Comparison of ENCODE assay signal across 9 cellular contexts in genomic region chr3:170179444-170179843, GRCh38. TPM values are rescaled to one million over a fixed set of nuclear protein-coding genes. Genes with fewer than 3 reads are reported as not detected.
DNase-seq lines count a peak whose midpoint lies in the region; ATAC-seq, FAIRE-seq and TF ChIP-seq lines count a peak whose summit lies in the region.
"Had no signal": no experiment of that assay in that cellular context is flagged by ENCODE, and none has a peak within 500 bp of the region (broad histone marks: within the 10 kb centered on the region; RNA-seq: fewer than 3 reads in every experiment).

No MANE protein-coding gene starts in this region.

- POLR2A ChIA-PET in A549 (lab: Yijun Ruan, JAX) = interaction anchor here (0.9 kb wide), 1 partner anchor 43 kb away, joined by 3 read pairs; the partner anchor contains the start of gene PRKCI

- ATAC-seq in A549 = no peak
- ATAC-seq in activated naive CD8-positive, alpha-beta T cell treated with anti-CD3 and anti-CD28 coated beads, Interleukin-2, amount 50 U/mL, for 24 hours = no peak

- TF ChIP-seq POLR2A in A549 (IDR thresholded peaks at IDR 0.05; ENCODE audit: low read length) = no peak

- peak overlapping the region; percentile 86 for H3K4me2 ChIP-seq in A549

- DNase-seq in A549 (ENCODE audit: low read depth in 1 of 2, low spot score in 1 of 2) (no peak), HFF-Myc (ENCODE audit: extremely low read depth, low read depth) (no peak), GF-D8 (lab: John Stamatoyannopoulos, UW) (no peak), amniotic stem cell (lab: John Stamatoyannopoulos, UW) (no peak), NCI-H1930 (lab: John Stamatoyannopoulos, UW) (no peak), GM13976 (ENCODE audit: low spot score) (no peak)
- DNase-seq in activated naive CD8-positive, alpha-beta T cell treated with anti-CD3 and anti-CD28 coated beads, Interleukin-2, amount 50 U/mL, for 24 hours = no peak

- no peaks in the 10 kb centered on the region for H3K27me3 Mint-ChIP-seq in activated naive CD8-positive, alpha-beta T cell treated with anti-CD3 and anti-CD28 coated beads, Interleukin-2, amount 50 U/mL, for 24 hours

- H3K4me3 ChIP-seq in A549 = peak overlapping the region; percentile 78; the same call in 1 of the 3 replicates
- H3K4me3 ChIP-seq in HFF-Myc (replicated peaks; ENCODE audit: low read depth, low read length) = peak overlapping the region; percentile 98
- H3K4me3 ChIP-seq in mucosa of rectum (ENCODE audit: low read length in 2 of 2) = peak overlapping the region; percentile 97 to 99

- H3K36me3 Mint-ChIP-seq in activated naive CD8-positive, alpha-beta T cell treated with anti-CD3 and anti-CD28 coated beads, Interleukin-2, amount 50 U/mL, for 24 hours (ENCODE audit: low read depth) = peaks cover 36% of the 10 kb centered on the region

- in situ Hi-C loops in GM13976 (cut with MboI; ENCODE audit: low sequenced_read_pairs, unreplicated experiment) = loop anchor here (25.0 kb wide), 1 partner anchor 633 kb away; no protein-coding TSS in a partner anchor

- no peak for TF ChIP-seq RAD21 in A549 (conservative IDR thresholded peaks at IDR 0.05 in 1 of 2, IDR thresholded peaks at IDR 0.05 in 1 of 2)

- H3K36me3 ChIP-seq in mucosa of rectum (ENCODE audit: control insufficient read depth in 2 of 2, insufficient read depth in 2 of 2, low read length in 2 of 2) = peaks cover 15 to 25% of the 10 kb centered on the region in 2 donors

- peak overlapping the region in 1 of 2 donors; percentile 94 for H3K9ac ChIP-seq in mucosa of rectum (ENCODE audit: low read depth in 1 of 2, low read length in 2 of 2)

- CTCF ChIA-PET in A549 (lab: Yijun Ruan, JAX) = interaction anchor here (2.5 kb wide), 1 partner anchor 10 kb away, joined by 8 read pairs; no protein-coding TSS in a partner anchor

- no peak for FAIRE-seq in A549 (lab: Jason Lieb, UNC)

- peak overlapping the region; percentile 91 for H3K4me3 Mint-ChIP-seq in activated naive CD8-positive, alpha-beta T cell treated with anti-CD3 and anti-CD28 coated beads, Interleukin-2, amount 50 U/mL, for 24 hours

- H3K27ac ChIP-seq in A549 = peak overlapping the region in 1 of 2 experiments; percentile 5; a peak in 1 of 6 replicates
- peak overlapping the region in 1 of 2 donors; percentile 90 for H3K27ac ChIP-seq in mucosa of rectum (ENCODE audit: low read depth in 2 of 2, low read length in 2 of 2)

- H3K27ac Mint-ChIP-seq in activated naive CD8-positive, alpha-beta T cell treated with anti-CD3 and anti-CD28 coated beads, Interleukin-2, amount 50 U/mL, for 24 hours = peak overlapping the region; percentile 96

- no peaks in the 10 kb centered on the region for H3K27me3 ChIP-seq in mucosa of rectum (ENCODE audit: control insufficient read depth in 2 of 2, insufficient read depth in 2 of 2, low read length in 2 of 2)
- H3K27me3 ChIP-seq: SJSA1 had no signal

- no peaks in the 10 kb centered on the region for H3K9me3 Mint-ChIP-seq in activated naive CD8-positive, alpha-beta T cell treated with anti-CD3 and anti-CD28 coated beads, Interleukin-2, amount 50 U/mL, for 24 hours

- H3K4me1 Mint-ChIP-seq in activated naive CD8-positive, alpha-beta T cell treated with anti-CD3 and anti-CD28 coated beads, Interleukin-2, amount 50 U/mL, for 24 hours = peaks cover 34% of the 10 kb centered on the region

- no peaks in the 10 kb centered on the region for H3K9me3 ChIP-seq in A549
- no peaks in the 10 kb centered on the region for H3K9me3 ChIP-seq in mucosa of rectum (ENCODE audit: control insufficient read depth in 2 of 2, low read length in 2 of 2)
- H3K9me3 ChIP-seq: SJSA1 had no signal

- TF ChIP-seq EP300 in A549 (IDR thresholded peaks at IDR 0.05) = no peak

- WGBS in A549 (ENCODE audit: missing lambda C conversion rate) = 100% methylated on average over 1 of the region's 1 CpG

- H3K4me1 ChIP-seq in A549 (peaks cover 19% of the 10 kb centered on the region), mucosa of rectum (ENCODE audit: control insufficient read depth in 2 of 2, insufficient read depth in 2 of 2, low read length in 2 of 2) (peaks cover 8 to 17% of the 10 kb centered on the region in 2 donors)
- H3K4me1 ChIP-seq: SJSA1 had no signal

- TF ChIP-seq CTCF in A549 (IDR thresholded peaks at IDR 0.05) (no peak), HFF-Myc (IDR thresholded peaks at IDR 0.05; ENCODE audit: low read depth, low read length, missing control alignments) (no peak), GM13976 (IDR thresholded peaks at IDR 0.05; ENCODE audit: borderline replicate concordance, control extremely low read depth, extremely low read depth, insufficient read depth, missing control alignments) (no peak)

TF ChIP-seq in A549, 52 proteins besides CTCF, POLR2A, EP300 and RAD21:
- TF ChIP-seq, protein P1, sequence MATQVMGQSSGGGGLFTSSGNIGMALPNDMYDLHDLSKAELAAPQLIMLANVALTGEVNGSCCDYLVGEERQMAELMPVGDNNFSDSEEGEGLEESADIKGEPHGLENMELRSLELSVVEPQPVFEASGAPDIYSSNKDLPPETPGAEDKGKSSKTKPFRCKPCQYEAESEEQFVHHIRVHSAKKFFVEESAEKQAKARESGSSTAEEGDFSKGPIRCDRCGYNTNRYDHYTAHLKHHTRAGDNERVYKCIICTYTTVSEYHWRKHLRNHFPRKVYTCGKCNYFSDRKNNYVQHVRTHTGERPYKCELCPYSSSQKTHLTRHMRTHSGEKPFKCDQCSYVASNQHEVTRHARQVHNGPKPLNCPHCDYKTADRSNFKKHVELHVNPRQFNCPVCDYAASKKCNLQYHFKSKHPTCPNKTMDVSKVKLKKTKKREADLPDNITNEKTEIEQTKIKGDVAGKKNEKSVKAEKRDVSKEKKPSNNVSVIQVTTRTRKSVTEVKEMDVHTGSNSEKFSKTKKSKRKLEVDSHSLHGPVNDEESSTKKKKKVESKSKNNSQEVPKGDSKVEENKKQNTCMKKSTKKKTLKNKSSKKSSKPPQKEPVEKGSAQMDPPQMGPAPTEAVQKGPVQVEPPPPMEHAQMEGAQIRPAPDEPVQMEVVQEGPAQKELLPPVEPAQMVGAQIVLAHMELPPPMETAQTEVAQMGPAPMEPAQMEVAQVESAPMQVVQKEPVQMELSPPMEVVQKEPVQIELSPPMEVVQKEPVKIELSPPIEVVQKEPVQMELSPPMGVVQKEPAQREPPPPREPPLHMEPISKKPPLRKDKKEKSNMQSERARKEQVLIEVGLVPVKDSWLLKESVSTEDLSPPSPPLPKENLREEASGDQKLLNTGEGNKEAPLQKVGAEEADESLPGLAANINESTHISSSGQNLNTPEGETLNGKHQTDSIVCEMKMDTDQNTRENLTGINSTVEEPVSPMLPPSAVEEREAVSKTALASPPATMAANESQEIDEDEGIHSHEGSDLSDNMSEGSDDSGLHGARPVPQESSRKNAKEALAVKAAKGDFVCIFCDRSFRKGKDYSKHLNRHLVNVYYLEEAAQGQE (IDR thresholded peaks at IDR 0.05) = no peak
- TF ChIP-seq NPAS2 (CRISPR knock-in tag; IDR thresholded peaks at IDR 0.05; ENCODE audit: borderline replicate concordance) (no peak), PHF8 (IDR thresholded peaks at IDR 0.05; ENCODE audit: borderline replicate concordance, low read depth) (no peak), ZFP36 (IDR thresholded peaks at IDR 0.05; ENCODE audit: borderline replicate concordance, partially characterized antibody) (no peak), CHD4 (IDR thresholded peaks at IDR 0.05; ENCODE audit: borderline replicate concordance) (no peak), CBX8 (IDR thresholded peaks at IDR 0.05) (no peak), ZSCAN20 (CRISPR knock-in tag; IDR thresholded peaks at IDR 0.05) (no peak), RARB (CRISPR knock-in tag; IDR thresholded peaks at IDR 0.05) (no peak), SMC3 (IDR thresholded peaks at IDR 0.05) (no peak), MAZ (IDR thresholded peaks at IDR 0.05; ENCODE audit: borderline replicate concordance, low read depth, low read length) (no peak), CBX2 (IDR thresholded peaks at IDR 0.05; ENCODE audit: borderline replicate concordance, low read depth) (no peak), NFE2L2 (conservative IDR thresholded peaks at IDR 0.05; ENCODE audit: low read length) (no peak), EHMT2 (IDR thresholded peaks at IDR 0.05; ENCODE audit: low read depth) (no peak), POLR2AphosphoS2 (conservative IDR thresholded peaks at IDR 0.05; ENCODE audit: low read length) (no peak), HOXB5 (CRISPR knock-in tag; IDR thresholded peaks at IDR 0.05) (no peak), FOXS1 (CRISPR knock-in tag; IDR thresholded peaks at IDR 0.05) (no peak), CEBPB (IDR thresholded peaks at IDR 0.05) (no peak), E2F6 (IDR thresholded peaks at IDR 0.05; ENCODE audit: borderline replicate concordance, low read depth) (no peak)
- TF ChIP-seq, protein P2, sequence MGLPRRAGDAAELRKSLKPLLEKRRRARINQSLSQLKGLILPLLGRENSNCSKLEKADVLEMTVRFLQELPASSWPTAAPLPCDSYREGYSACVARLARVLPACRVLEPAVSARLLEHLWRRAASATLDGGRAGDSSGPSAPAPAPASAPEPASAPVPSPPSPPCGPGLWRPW (IDR thresholded peaks at IDR 0.05) = no peak
TF ChIP-seq in A549: peak in this region for 0.

RNA-seq across cellular contexts. Expression of gene PHC3, which starts 2.1 kb away (rescaled TPM):
- 49.1 and 68.8 TPM in 2 replicates for polyA plus RNA-seq in A549 (2011; rRNA removed)
- polyA plus RNA-seq in A549 (2012; cell fraction: cytosol; rRNA removed) = 14.5 and 19.3 TPM in 2 replicates
- 14.0 and 16.9 TPM in 2 replicates for polyA plus RNA-seq in A549 (2012; cell fraction: nucleus; rRNA removed)
- polyA plus RNA-seq in A549 (2017; fragmentation: RNase III; extraction: RNeasy Plus Mini Kit Qiagen cat#74134 plus additional on column Dnase treatment) = 9.6 to 10.8 TPM (median 10.4 TPM) in 3 replicates
- 166 and 200 TPM in 2 replicates for polyA minus RNA-seq in A549 (2011; rRNA and poly(A)+ RNA removed)

RNA-seq across cellular contexts. Expression of gene PRKCI, which starts 42.8 kb away (rescaled TPM):
- polyA plus RNA-seq in A549 (2011; rRNA removed) = 31.2 and 52.6 TPM in 2 replicates
- polyA plus RNA-seq in A549 (2012; cell fraction: cytosol; rRNA removed) = 8.4 and 9.9 TPM in 2 replicates
- 8.6 and 14.0 TPM in 2 replicates for polyA plus RNA-seq in A549 (2012; cell fraction: nucleus; rRNA removed)
- 19.2 to 20.8 TPM (median 19.7 TPM) in 3 replicates for polyA plus RNA-seq in A549 (2017; fragmentation: RNase III; extraction: RNeasy Plus Mini Kit Qiagen cat#74134 plus additional on column Dnase treatment)
- polyA minus RNA-seq in A549 (2011; rRNA and poly(A)+ RNA removed) = 19.2 and 24.4 TPM in 2 replicates
